ENCODE assay signal across 13 cellular contexts in the genomic region with DNA sequence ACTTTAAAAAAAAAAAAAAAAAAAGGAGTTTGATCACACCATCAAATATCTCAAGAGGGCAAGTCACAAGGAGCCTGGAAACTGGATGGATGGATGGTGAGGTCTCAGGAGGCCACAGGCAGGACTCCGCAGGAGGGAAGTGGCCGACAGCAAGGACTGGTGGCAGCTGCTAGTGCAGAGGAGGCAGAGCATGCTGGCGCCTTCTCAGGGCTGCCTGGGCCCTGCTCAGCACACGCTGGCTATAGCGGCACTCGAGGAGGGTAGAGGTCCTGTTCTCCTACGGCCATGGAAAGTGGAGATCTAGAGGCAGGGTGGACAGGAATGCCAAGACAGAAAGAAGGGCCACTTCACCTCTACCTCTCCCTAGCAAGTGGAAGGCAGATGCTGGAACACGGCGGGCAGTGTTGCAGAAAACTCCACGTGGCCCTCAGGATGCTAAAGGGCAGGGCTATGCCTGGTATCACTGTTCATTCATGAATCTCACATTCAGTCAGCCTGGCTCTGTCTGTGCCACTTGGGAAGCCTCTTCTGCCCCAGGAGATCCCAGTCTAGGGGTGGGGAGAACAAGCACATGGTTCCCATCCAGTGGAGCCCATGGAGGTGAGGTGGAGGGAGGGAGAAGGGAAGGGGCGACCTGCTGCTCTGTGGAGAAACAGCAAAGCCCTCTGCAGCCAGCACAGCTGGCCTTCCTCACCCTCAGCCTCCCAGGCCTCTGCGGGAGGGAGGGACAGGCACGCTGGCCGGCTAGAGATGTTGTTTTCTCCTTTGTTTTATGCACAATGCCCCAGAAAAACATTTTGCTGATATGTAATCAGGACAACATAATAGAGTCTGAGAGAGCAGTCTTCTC.
DNase-seq lines count a peak whose midpoint lies in the region; ATAC-seq lines count a peak whose summit lies in the region.
"Had no signal": no experiment of that assay in that cellular context is flagged by ENCODE, and none has a peak within 500 bp of the region (broad histone marks: within the 10 kb centered on the region; RNA-seq: fewer than 3 reads in every experiment).

No MANE protein-coding gene starts in this region.

- no peaks in the 10 kb centered on the region for H3K27me3 Mint-ChIP-seq in activated CD4-positive, alpha-beta T cell treated with anti-CD3 and anti-CD28 coated beads, Interleukin-2, amount 10 ng/mL, durations not matched to agents 24 days and 14 days
- no peaks in the 10 kb centered on the region for H3K27me3 Mint-ChIP-seq in activated T-helper 17 cell treated with anti-CD3 and anti-CD28 coated beads, Interleukin-2, amount 50 U/mL, for 72 hours
- H3K27me3 Mint-ChIP-seq in immature natural killer cell (ENCODE audit: low read depth in 3 of 3) = peaks cover 0 to 14% (median 0%) of the 10 kb centered on the region in 3 donors

- no peak for ATAC-seq in activated T-helper 17 cell treated with anti-CD3 and anti-CD28 coated beads, Interleukin-2, amount 50 U/mL, for 72 hours (replicated peaks)
- peak; percentile 16 for ATAC-seq in sciatic nerve
- ATAC-seq in GM18909 (IDR thresholded peaks at IDR 0.05; ENCODE audit: poor library complexity, unreplicated experiment) = no peak
- no peak for ATAC-seq in HG02763 (IDR thresholded peaks at IDR 0.05; ENCODE audit: unreplicated experiment)
- ATAC-seq: A549 had no signal

- H3K9me3 ChIP-seq in SJCRH30 (replicated peaks) = peaks cover 10% of the 10 kb centered on the region; the same call in 1 of the 2 replicates

- no peak overlapping the region for H3K4me3 ChIP-seq in SJCRH30
- H3K4me3 ChIP-seq: A549 had no signal

- peaks cover 34% of the 10 kb centered on the region for H3K4me1 Mint-ChIP-seq in activated CD4-positive, alpha-beta T cell treated with anti-CD3 and anti-CD28 coated beads, Interleukin-2, amount 10 ng/mL, durations not matched to agents 24 days and 14 days
- peaks cover 40% of the 10 kb centered on the region for H3K4me1 Mint-ChIP-seq in activated T-helper 17 cell treated with anti-CD3 and anti-CD28 coated beads, Interleukin-2, amount 50 U/mL, for 72 hours
- H3K4me1 Mint-ChIP-seq in immature natural killer cell = peaks cover 67 to 89% of the 10 kb centered on the region in 2 donors

- no peak overlapping the region for H3K4me3 Mint-ChIP-seq in activated CD4-positive, alpha-beta T cell treated with anti-CD3 and anti-CD28 coated beads, Interleukin-2, amount 10 ng/mL, durations not matched to agents 24 days and 14 days
- H3K4me3 Mint-ChIP-seq in activated T-helper 17 cell treated with anti-CD3 and anti-CD28 coated beads, Interleukin-2, amount 50 U/mL, for 72 hours = no peak overlapping the region
- H3K4me3 Mint-ChIP-seq in immature natural killer cell = peak overlapping the region in 1 of 5 donors; percentile 24

- peaks cover 65% of the 10 kb centered on the region for H3K36me3 Mint-ChIP-seq in activated CD4-positive, alpha-beta T cell treated with anti-CD3 and anti-CD28 coated beads, Interleukin-2, amount 10 ng/mL, durations not matched to agents 24 days and 14 days (ENCODE audit: low read depth)
- H3K36me3 Mint-ChIP-seq in activated T-helper 17 cell treated with anti-CD3 and anti-CD28 coated beads, Interleukin-2, amount 50 U/mL, for 72 hours (ENCODE audit: low read depth) = peaks cover 87% of the 10 kb centered on the region
- H3K36me3 Mint-ChIP-seq in immature natural killer cell = peaks cover 31 to 36% (median 32%) of the 10 kb centered on the region in 3 donors

- intact Hi-C loops in activated CD4-positive, alpha-beta T cell treated with anti-CD3 and anti-CD28 coated beads, Interleukin-2, amount 10 ng/mL, durations not matched to agents 24 days and 14 days (cut with micrococcal nuclease) = loop anchor here (5.0 kb wide), 2 partner anchors 36 to 216 kb away; no protein-coding TSS in a partner anchor
- intact Hi-C loops in sciatic nerve (cut with DNase I) = no loop called here

- no peaks in the 10 kb centered on the region for H3K27me3 ChIP-seq in SJCRH30

- H3K27ac ChIP-seq in SJCRH30 = no peak overlapping the region
- H3K27ac ChIP-seq: A549 had no signal

- H3K4me1 ChIP-seq in SJCRH30 = peaks cover 24% of the 10 kb centered on the region
- H3K4me1 ChIP-seq: A549 had no signal

- H3K27ac Mint-ChIP-seq in activated CD4-positive, alpha-beta T cell treated with anti-CD3 and anti-CD28 coated beads, Interleukin-2, amount 10 ng/mL, durations not matched to agents 24 days and 14 days = peak overlapping the region; percentile 67
- H3K27ac Mint-ChIP-seq in activated T-helper 17 cell treated with anti-CD3 and anti-CD28 coated beads, Interleukin-2, amount 50 U/mL, for 72 hours = peak overlapping the region; percentile 83
- peak overlapping the region; percentile 35 to 87 (median 58) for H3K27ac Mint-ChIP-seq in immature natural killer cell

- no peak for DNase-seq in activated CD4-positive, alpha-beta T cell treated with anti-CD3 and anti-CD28 coated beads, Interleukin-2, amount 10 ng/mL, durations not matched to agents 24 days and 14 days
- DNase-seq in activated CD4-positive, alpha-beta T cell treated with anti-CD3 and anti-CD28 coated beads, Interleukin-2, amount 50 U/mL, for 4 hours = no peak
- DNase-seq in immature natural killer cell (no peak), sciatic nerve (ENCODE audit: low spot score) (no peak), SJCRH30 (no peak)
- DNase-seq: NCI-H187 treated with DMSO at 0.1 percent for 48 hours; NCI-H526; stimulated activated CD4-positive, alpha-beta T cell treated with anti-CD3 and anti-CD28 coated beads, Interleukin-2, amount 100 ng/mL, for 24 hours; stimulated activated CD8-positive, alpha-beta memory T cell treated with anti-CD3 and anti-CD28 coated beads, Interleukin-4, amount 100 ng/mL, for 48 hours had no signal

- peaks cover 14% of the 10 kb centered on the region for H3K9me3 Mint-ChIP-seq in activated CD4-positive, alpha-beta T cell treated with anti-CD3 and anti-CD28 coated beads, Interleukin-2, amount 10 ng/mL, durations not matched to agents 24 days and 14 days
- no peaks in the 10 kb centered on the region for H3K9me3 Mint-ChIP-seq in activated T-helper 17 cell treated with anti-CD3 and anti-CD28 coated beads, Interleukin-2, amount 50 U/mL, for 72 hours
- peaks cover 2 to 9% (median 6%) of the 10 kb centered on the region in 6 donors for H3K9me3 Mint-ChIP-seq in immature natural killer cell

- peaks cover 5% of the 10 kb centered on the region; the same call in 1 of the 2 replicates for H3K36me3 ChIP-seq in SJCRH30
